In genomic region chr9:89802809-89803355, GRCh38 we compare ENCODE assay signal across 2 cellular contexts.
TF ChIP-seq lines count a peak whose summit lies in the region.

No MANE protein-coding gene starts in this region.

TF ChIP-seq in SK-N-SH, 30 proteins besides CTCF, POLR2A, EP300 and RAD21 (continued from another document):
- TF ChIP-seq ZBTB33 (IDR thresholded peaks at IDR 0.05; ENCODE audit: borderline replicate concordance, low read depth) (no peak), YY1 (IDR thresholded peaks at IDR 0.05; ENCODE audit: low read depth) (no peak)

TF ChIP-seq in SK-N-SH treated with all-trans-retinoic acid at 6 μM for 48 hours, 23 proteins besides CTCF, POLR2A, EP300 and RAD21 (continued from another document):
- TF ChIP-seq PATZ1 (CRISPR knock-in tag; IDR thresholded peaks at IDR 0.05; ENCODE audit: borderline replicate concordance), result no peak
